ENCODE assay signal across 27 cellular contexts in genomic region chr3:41182504-41183059, GRCh38.
"Had no signal": no experiment of that assay in that cellular context is flagged by ENCODE, and none has a peak within 500 bp of the region (broad histone marks: within the 10 kb centered on the region; RNA-seq: fewer than 3 reads in every experiment).

No MANE protein-coding gene starts in this region.

- ATAC-seq: activated CD4-positive, alpha-beta T cell treated with anti-CD3 and anti-CD28 coated beads for 36 hours; activated T-cell treated with anti-CD3 and anti-CD28 coated beads, Interleukin-2, amount 50 U/mL, for 72 hours; body of pancreas; esophagus mucosa had no signal

- H3K4me3 ChIP-seq: body of pancreas, cardiac muscle cell, colonic mucosa had no signal

- DNase-seq: activated CD4-positive, alpha-beta memory T cell treated with anti-CD3 and anti-CD28 coated beads for 36 hours; activated CD4-positive, alpha-beta T cell treated with anti-CD3 and anti-CD28 coated beads for 36 hours; activated CD4-positive, alpha-beta T cell treated with anti-CD3 and anti-CD28 coated beads, Interleukin-2, amount 10 ng/mL, durations not matched to agents 24 days and 14 days; activated CD4-positive, CD25-positive, alpha-beta regulatory T cell; activated CD4-positive, CD25-positive, alpha-beta regulatory T cell treated with anti-CD3 and anti-CD28 coated beads, Interleukin-2, amount 50 U/mL, for 72 hours; activated CD8-positive, alpha-beta memory T cell treated with anti-CD3 and anti-CD28 coated beads, Interleukin-2, amount 50 U/mL, for 48 hours; activated gamma-delta T cell; activated naive CD4-positive, alpha-beta T cell; activated naive CD4-positive, alpha-beta T cell treated with anti-CD3 and anti-CD28 coated beads, Interleukin-2, amount 50 U/mL, for 16 hours; activated T-cell treated with anti-CD3 and anti-CD28 coated beads for 4 hours; activated T-cell treated with anti-CD3 and anti-CD28 coated beads, Interleukin-2, amount 50 U/mL, for 24 hours; activated T-cell treated with anti-CD3 and anti-CD28 coated beads, Interleukin-2, amount 50 U/mL, for 72 hours; amygdala; aorta; body of pancreas; central memory CD4-positive, alpha-beta T cell; cerebellar nuclear complex; colonic mucosa; effector CD8-positive, alpha-beta T cell; foreskin fibroblast; head of caudate nucleus; T-helper 2 cell had no signal

- H3K36me3 ChIP-seq: cardiac muscle cell, colonic mucosa had no signal

- H3K4me1 ChIP-seq: body of pancreas, colonic mucosa had no signal

- H3K9me3 ChIP-seq: body of pancreas, colonic mucosa had no signal

- H3K27me3 ChIP-seq: body of pancreas, cardiac muscle cell, colonic mucosa had no signal

- FAIRE-seq: endometrium, endothelial cell of umbilical vein, frontal cortex had no signal

- H3K27ac ChIP-seq: body of pancreas, cardiac muscle cell, colonic mucosa had no signal
